ENCODE assay signal across 9 cellular contexts in the genomic region with DNA sequence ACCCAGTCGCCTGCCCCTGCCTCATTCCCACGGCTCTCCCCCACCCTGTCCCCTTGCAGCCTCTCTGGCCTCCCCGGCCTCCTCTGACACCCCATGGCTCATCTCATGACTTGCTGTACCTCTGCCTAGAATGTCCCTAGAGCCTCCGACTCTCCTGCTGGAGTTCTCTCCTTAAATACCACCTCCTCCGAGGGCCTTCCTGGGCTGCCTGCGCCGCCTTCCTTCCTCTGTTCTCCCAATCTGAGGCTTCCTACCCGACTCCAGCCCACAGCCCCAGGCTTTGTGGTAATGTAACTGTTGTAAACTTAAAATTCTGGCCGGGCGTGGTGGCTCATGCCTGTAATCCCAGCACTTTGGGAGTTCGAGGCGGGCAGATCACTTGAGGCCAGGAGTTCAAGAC. TPM values are rescaled to one million over a fixed set of nuclear protein-coding genes. Genes with fewer than 3 reads are reported as not detected.
"Had no signal": no experiment of that assay in that cellular context is flagged by ENCODE, and none has a peak within 500 bp of the region (broad histone marks: within the 10 kb centered on the region; RNA-seq: fewer than 3 reads in every experiment).

No MANE protein-coding gene starts in this region.

- H3K4me2 ChIP-seq: GM23338 had no signal

- H3K27ac ChIP-seq: HL-60 had no signal

- DNase-seq: H9, HCEC 1CT, KBM-7 had no signal

- H3K4me3 ChIP-seq: GM23338 had no signal

- ATAC-seq: GM23338, HepG2 had no signal

- H2AFZ ChIP-seq: GM23338 had no signal

RNA-seq across cellular contexts. Expression of a gene that starts 27.7 kb away (rescaled TPM):
- total RNA-seq: GM23338, H1, H9, HepG2, HT1080 had no signal
- polyA plus RNA-seq: GM23338, H1, HepG2, IgD-negative memory B cell had no signal

RNA-seq across cellular contexts. Expression of a gene that starts 40.3 kb away (rescaled TPM):
- total RNA-seq: H1, H9, HepG2 had no signal
- polyA plus RNA-seq: GM23338, H1, HepG2, IgD-negative memory B cell had no signal

RNA-seq across cellular contexts. Expression of a gene that starts 49.5 kb away (rescaled TPM):
- total RNA-seq: GM23338, H1, H9, HepG2, HT1080 had no signal
- polyA plus RNA-seq: GM23338, H1, IgD-negative memory B cell had no signal

RNA-seq across cellular contexts. Expression of a gene that starts 50.9 kb away (rescaled TPM):
- total RNA-seq: GM23338, H1, H9, HepG2 had no signal
- polyA plus RNA-seq: GM23338, H1, HepG2 had no signal
